Comparison of ENCODE assay signal across 24 cellular contexts in the genomic region with DNA sequence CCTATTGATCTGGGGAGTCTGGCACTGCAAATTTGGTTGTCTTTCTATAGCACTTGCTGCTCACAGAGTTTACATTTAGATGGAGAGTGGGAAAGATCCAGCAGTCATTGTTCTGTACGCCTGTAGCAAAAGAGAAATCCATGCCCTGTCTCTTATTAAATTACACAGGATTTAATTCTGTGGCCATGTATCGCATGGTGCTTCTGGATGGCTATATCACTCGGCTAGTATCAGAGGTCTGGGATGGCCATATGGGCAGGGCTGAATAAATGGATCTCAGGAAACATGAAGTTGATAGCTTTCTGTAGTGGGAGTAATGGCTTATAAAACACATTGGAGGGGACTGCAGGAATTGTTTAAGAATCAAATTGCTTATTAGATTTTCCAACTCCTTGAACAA.
"Had no signal": no experiment of that assay in that cellular context is flagged by ENCODE, and none has a peak within 500 bp of the region (broad histone marks: within the 10 kb centered on the region; RNA-seq: fewer than 3 reads in every experiment).

No MANE protein-coding gene starts in this region.

- H3K36me3 ChIP-seq: esophagus squamous epithelium, gastrocnemius medialis, heart right ventricle, left lung, lower lobe of right lung had no signal

- H3K27ac ChIP-seq: coronary artery, epithelial cell of prostate, esophagus squamous epithelium, gastrocnemius medialis, heart right ventricle, left lung, lower lobe of right lung had no signal

- H3K9me3 Mint-ChIP-seq: endodermal cell, memory B cell had no signal

- H3K27me3 Mint-ChIP-seq: effector memory CD8-positive, alpha-beta T cell; memory B cell had no signal

- H3K4me1 ChIP-seq: esophagus squamous epithelium, gastrocnemius medialis, heart right ventricle, left lung, lower lobe of right lung had no signal

- H3K9me3 ChIP-seq: esophagus squamous epithelium, gastrocnemius medialis, heart right ventricle, left lung, lower lobe of right lung had no signal

- H3K27ac Mint-ChIP-seq: effector memory CD8-positive, alpha-beta T cell; endodermal cell; memory B cell; naive thymus-derived CD4-positive, alpha-beta T cell had no signal

- DNase-seq: dermis blood vessel endothelial cell; effector CD8-positive, alpha-beta T cell; effector memory CD8-positive, alpha-beta T cell; endodermal cell; erythroblast; esophagus squamous epithelium; foreskin fibroblast; foreskin melanocyte; gastrocnemius medialis; glutamatergic neuron; head of caudate nucleus; heart right ventricle; hippocampal formation; left cardiac atrium; left lung; left ventricle myocardium superior; lower lobe of right lung; mesendoderm; midbrain; naive thymus-derived CD4-positive, alpha-beta T cell had no signal

- H3K4me3 ChIP-seq: coronary artery, esophagus squamous epithelium, gastrocnemius medialis, heart right ventricle, left lung, lower lobe of right lung had no signal

- H3K36me3 Mint-ChIP-seq: memory B cell; naive thymus-derived CD4-positive, alpha-beta T cell had no signal

- H3K4me3 Mint-ChIP-seq: effector memory CD8-positive, alpha-beta T cell; endodermal cell; memory B cell; naive thymus-derived CD4-positive, alpha-beta T cell had no signal

- H3K27me3 ChIP-seq: esophagus squamous epithelium, gastrocnemius medialis, heart right ventricle, left lung had no signal

- H3K4me1 Mint-ChIP-seq: memory B cell; naive thymus-derived CD4-positive, alpha-beta T cell had no signal

- ATAC-seq: effector memory CD8-positive, alpha-beta T cell; esophagus mucosa; gastrocnemius medialis; heart right ventricle; left cardiac atrium; left lung; left ventricle myocardium superior; lower lobe of right lung; naive thymus-derived CD4-positive, alpha-beta T cell had no signal
